ENCODE assay signal across 8 cellular contexts in genomic region chr22:46072981-46073682, GRCh38.
DNase-seq lines count a peak whose midpoint lies in the region; ATAC-seq and TF ChIP-seq lines count a peak whose summit lies in the region.
"Had no signal": no experiment of that assay in that cellular context is flagged by ENCODE, and none has a peak within 500 bp of the region (broad histone marks: within the 10 kb centered on the region; RNA-seq: fewer than 3 reads in every experiment).

No MANE protein-coding gene starts in this region.

- peaks cover 55% of the 10 kb centered on the region for H3K36me3 Mint-ChIP-seq in HFFc6 (ENCODE audit: low read depth)
- H3K36me3 Mint-ChIP-seq in WTC11: no peaks in the 10 kb centered on the region
- no peaks in the 10 kb centered on the region for H3K36me3 Mint-ChIP-seq in stimulated activated effector memory CD8-positive, alpha-beta T cell treated with anti-CD3 and anti-CD28 coated beads, Interleukin-12 subunit alpha, Interleukin-12 subunit beta, amount 100 ng/mL, for 72 hours

- H3K4me1 Mint-ChIP-seq in HFFc6 (ENCODE audit: low read depth): peaks cover 50% of the 10 kb centered on the region
- peaks cover 42% of the 10 kb centered on the region for H3K4me1 Mint-ChIP-seq in WTC11
- H3K4me1 Mint-ChIP-seq in stimulated activated effector memory CD8-positive, alpha-beta T cell treated with anti-CD3 and anti-CD28 coated beads, Interleukin-12 subunit alpha, Interleukin-12 subunit beta, amount 100 ng/mL, for 72 hours: peaks cover 10% of the 10 kb centered on the region

- TF ChIP-seq CTCF in HFFc6 (IDR thresholded peaks at IDR 0.05) (no peak), WTC11 (IDR thresholded peaks at IDR 0.05) (no peak), right atrium auricular region (IDR thresholded peaks at IDR 0.05) (no peak)

- ATAC-seq in WTC11: no peak
- no peak for ATAC-seq in stimulated activated effector memory CD8-positive, alpha-beta T cell treated with anti-CD3 and anti-CD28 coated beads, Interleukin-12 subunit alpha, Interleukin-12 subunit beta, amount 100 ng/mL, for 72 hours
- no peak for ATAC-seq in HG02970 (IDR thresholded peaks at IDR 0.05; ENCODE audit: low FRiP score, unreplicated experiment)
- no peak for ATAC-seq in HG03520 (IDR thresholded peaks at IDR 0.05; ENCODE audit: unreplicated experiment)
- ATAC-seq: K562 had no signal

- no peaks in the 10 kb centered on the region for H3K36me3 ChIP-seq in right atrium auricular region

- H3K9me3 ChIP-seq in right atrium auricular region: no peaks in the 10 kb centered on the region

- H3K4me1 ChIP-seq in right atrium auricular region: peaks cover 0 to 56% of the 10 kb centered on the region in 2 donors

- no peak for DNase-seq in HFFc6
- DNase-seq in WTC11 (ENCODE audit: low spot score): peak; percentile 5
- no peak for DNase-seq in right atrium auricular region (ENCODE audit: low spot score)
- no peak for DNase-seq in stimulated activated effector memory CD8-positive, alpha-beta T cell treated with anti-CD3 and anti-CD28 coated beads, Interleukin-12 subunit alpha, Interleukin-12 subunit beta, amount 100 ng/mL, for 72 hours (ENCODE audit: low spot score in 2 of 2)
- no peak for DNase-seq in NCI-H2107 (lab: John Stamatoyannopoulos, UW)

- POLR2A ChIA-PET in WTC11 (lab: Charles Lee): interaction anchor here (0.6 to 0.7 kb wide), 2 partner anchors 77 to 79 kb away, joined by 3 to 6 read pairs; no protein-coding TSS in a partner anchor

- H3K27ac Mint-ChIP-seq in HFFc6: peak overlapping the region; percentile 99
- H3K27ac Mint-ChIP-seq in WTC11: no peak overlapping the region
- no peak overlapping the region for H3K27ac Mint-ChIP-seq in stimulated activated effector memory CD8-positive, alpha-beta T cell treated with anti-CD3 and anti-CD28 coated beads, Interleukin-12 subunit alpha, Interleukin-12 subunit beta, amount 100 ng/mL, for 72 hours

- H3K9me3 Mint-ChIP-seq in HFFc6: peaks cover 4% of the 10 kb centered on the region; the same call in 1 of the 2 replicates
- H3K9me3 Mint-ChIP-seq in WTC11: no peaks in the 10 kb centered on the region
- no peaks in the 10 kb centered on the region for H3K9me3 Mint-ChIP-seq in stimulated activated effector memory CD8-positive, alpha-beta T cell treated with anti-CD3 and anti-CD28 coated beads, Interleukin-12 subunit alpha, Interleukin-12 subunit beta, amount 100 ng/mL, for 72 hours

- peaks cover 23% of the 10 kb centered on the region for H3K27me3 Mint-ChIP-seq in HFFc6 (ENCODE audit: insufficient read depth)
- peaks cover 54% of the 10 kb centered on the region for H3K27me3 Mint-ChIP-seq in WTC11 (ENCODE audit: low read depth)

- H3K27ac ChIP-seq in right atrium auricular region: peak overlapping the region; percentile 97 to 99

- H3K4me3 Mint-ChIP-seq in HFFc6 (peak overlapping the region; percentile 98), WTC11 (peak overlapping the region; percentile 61)
- peak overlapping the region; percentile 61 for H3K4me3 Mint-ChIP-seq in stimulated activated effector memory CD8-positive, alpha-beta T cell treated with anti-CD3 and anti-CD28 coated beads, Interleukin-12 subunit alpha, Interleukin-12 subunit beta, amount 100 ng/mL, for 72 hours

- peak overlapping the region; percentile 69 to 86 for H3K4me3 ChIP-seq in right atrium auricular region
- H3K4me3 ChIP-seq: K562 had no signal

- H3K27me3 ChIP-seq in right atrium auricular region: no peaks in the 10 kb centered on the region

- CTCF ChIA-PET in WTC11 (lab: Charles Lee): interaction anchor here (0.6 to 3.3 kb wide), 14 partner anchors 12 to 977 kb away, joined by 3 to 25 read pairs (median 4); no protein-coding TSS in a partner anchor

TF ChIP-seq in WTC11, 78 proteins besides CTCF, POLR2A, EP300 and RAD21 (continues in another document):
- TF ChIP-seq, protein P1, sequence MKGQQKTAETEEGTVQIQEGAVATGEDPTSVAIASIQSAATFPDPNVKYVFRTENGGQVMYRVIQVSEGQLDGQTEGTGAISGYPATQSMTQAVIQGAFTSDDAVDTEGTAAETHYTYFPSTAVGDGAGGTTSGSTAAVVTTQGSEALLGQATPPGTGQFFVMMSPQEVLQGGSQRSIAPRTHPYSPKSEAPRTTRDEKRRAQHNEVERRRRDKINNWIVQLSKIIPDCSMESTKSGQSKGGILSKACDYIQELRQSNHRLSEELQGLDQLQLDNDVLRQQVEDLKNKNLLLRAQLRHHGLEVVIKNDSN (CRISPR knock-in tag; IDR thresholded peaks at IDR 0.05): no peak
- TF ChIP-seq ATF1 (CRISPR knock-in tag; IDR thresholded peaks at IDR 0.05): no peak
- TF ChIP-seq RELA (CRISPR knock-in tag; IDR thresholded peaks at IDR 0.05; ENCODE audit: borderline replicate concordance): no peak
- TF ChIP-seq, protein P2, sequence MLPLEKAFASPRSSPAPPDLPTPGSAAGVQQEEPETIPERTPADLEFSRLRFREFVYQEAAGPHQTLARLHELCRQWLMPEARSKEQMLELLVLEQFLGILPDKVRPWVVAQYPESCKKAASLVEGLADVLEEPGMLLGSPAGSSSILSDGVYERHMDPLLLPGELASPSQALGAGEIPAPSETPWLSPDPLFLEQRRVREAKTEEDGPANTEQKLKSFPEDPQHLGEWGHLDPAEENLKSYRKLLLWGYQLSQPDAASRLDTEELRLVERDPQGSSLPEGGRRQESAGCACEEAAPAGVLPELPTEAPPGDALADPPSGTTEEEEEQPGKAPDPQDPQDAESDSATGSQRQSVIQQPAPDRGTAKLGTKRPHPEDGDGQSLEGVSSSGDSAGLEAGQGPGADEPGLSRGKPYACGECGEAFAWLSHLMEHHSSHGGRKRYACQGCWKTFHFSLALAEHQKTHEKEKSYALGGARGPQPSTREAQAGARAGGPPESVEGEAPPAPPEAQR (CRISPR knock-in tag; IDR thresholded peaks at IDR 0.05): no peak
- TF ChIP-seq, protein P3, sequence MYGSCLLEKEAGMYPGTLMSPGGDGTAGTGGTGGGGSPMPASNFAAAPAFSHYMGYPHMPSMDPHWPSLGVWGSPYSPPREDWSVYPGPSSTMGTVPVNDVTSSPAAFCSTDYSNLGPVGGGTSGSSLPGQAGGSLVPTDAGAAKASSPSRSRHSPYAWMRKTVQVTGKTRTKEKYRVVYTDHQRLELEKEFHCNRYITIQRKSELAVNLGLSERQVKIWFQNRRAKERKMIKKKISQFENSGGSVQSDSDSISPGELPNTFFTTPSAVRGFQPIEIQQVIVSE (CRISPR knock-in tag; IDR thresholded peaks at IDR 0.05; ENCODE audit: borderline replicate concordance): no peak
- TF ChIP-seq, protein P4, sequence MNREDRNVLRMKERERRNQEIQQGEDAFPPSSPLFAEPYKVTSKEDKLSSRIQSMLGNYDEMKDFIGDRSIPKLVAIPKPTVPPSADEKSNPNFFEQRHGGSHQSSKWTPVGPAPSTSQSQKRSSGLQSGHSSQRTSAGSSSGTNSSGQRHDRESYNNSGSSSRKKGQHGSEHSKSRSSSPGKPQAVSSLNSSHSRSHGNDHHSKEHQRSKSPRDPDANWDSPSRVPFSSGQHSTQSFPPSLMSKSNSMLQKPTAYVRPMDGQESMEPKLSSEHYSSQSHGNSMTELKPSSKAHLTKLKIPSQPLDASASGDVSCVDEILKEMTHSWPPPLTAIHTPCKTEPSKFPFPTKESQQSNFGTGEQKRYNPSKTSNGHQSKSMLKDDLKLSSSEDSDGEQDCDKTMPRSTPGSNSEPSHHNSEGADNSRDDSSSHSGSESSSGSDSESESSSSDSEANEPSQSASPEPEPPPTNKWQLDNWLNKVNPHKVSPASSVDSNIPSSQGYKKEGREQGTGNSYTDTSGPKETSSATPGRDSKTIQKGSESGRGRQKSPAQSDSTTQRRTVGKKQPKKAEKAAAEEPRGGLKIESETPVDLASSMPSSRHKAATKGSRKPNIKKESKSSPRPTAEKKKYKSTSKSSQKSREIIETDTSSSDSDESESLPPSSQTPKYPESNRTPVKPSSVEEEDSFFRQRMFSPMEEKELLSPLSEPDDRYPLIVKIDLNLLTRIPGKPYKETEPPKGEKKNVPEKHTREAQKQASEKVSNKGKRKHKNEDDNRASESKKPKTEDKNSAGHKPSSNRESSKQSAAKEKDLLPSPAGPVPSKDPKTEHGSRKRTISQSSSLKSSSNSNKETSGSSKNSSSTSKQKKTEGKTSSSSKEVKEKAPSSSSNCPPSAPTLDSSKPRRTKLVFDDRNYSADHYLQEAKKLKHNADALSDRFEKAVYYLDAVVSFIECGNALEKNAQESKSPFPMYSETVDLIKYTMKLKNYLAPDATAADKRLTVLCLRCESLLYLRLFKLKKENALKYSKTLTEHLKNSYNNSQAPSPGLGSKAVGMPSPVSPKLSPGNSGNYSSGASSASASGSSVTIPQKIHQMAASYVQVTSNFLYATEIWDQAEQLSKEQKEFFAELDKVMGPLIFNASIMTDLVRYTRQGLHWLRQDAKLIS (CRISPR knock-in tag; IDR thresholded peaks at IDR 0.05; ENCODE audit: borderline replicate concordance): no peak
- no peak for TF ChIP-seq ETV6 (CRISPR knock-in tag; IDR thresholded peaks at IDR 0.05)
- TF ChIP-seq CBFB (CRISPR knock-in tag; IDR thresholded peaks at IDR 0.05; ENCODE audit: low read depth): no peak
- no peak for TF ChIP-seq ZNF425 (CRISPR knock-in tag; conservative IDR thresholded peaks at IDR 0.05)
- TF ChIP-seq, protein P5, sequence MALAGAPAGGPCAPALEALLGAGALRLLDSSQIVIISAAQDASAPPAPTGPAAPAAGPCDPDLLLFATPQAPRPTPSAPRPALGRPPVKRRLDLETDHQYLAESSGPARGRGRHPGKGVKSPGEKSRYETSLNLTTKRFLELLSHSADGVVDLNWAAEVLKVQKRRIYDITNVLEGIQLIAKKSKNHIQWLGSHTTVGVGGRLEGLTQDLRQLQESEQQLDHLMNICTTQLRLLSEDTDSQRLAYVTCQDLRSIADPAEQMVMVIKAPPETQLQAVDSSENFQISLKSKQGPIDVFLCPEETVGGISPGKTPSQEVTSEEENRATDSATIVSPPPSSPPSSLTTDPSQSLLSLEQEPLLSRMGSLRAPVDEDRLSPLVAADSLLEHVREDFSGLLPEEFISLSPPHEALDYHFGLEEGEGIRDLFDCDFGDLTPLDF (CRISPR knock-in tag; IDR thresholded peaks at IDR 0.05): no peak
